In genomic region chr10:31171402-31172120, GRCh38 we compare ENCODE assay signal across 25 cellular contexts.
A peak's percentile ranks its signal among the peaks of the same experiment; 100 is the strongest.
DNase-seq lines count a peak whose midpoint lies in the region; ATAC-seq and TF ChIP-seq lines count a peak whose summit lies in the region.
"Had no signal": no experiment of that assay in that cellular context is flagged by ENCODE, and none has a peak within 500 bp of the region (broad histone marks: within the 10 kb centered on the region; RNA-seq: fewer than 3 reads in every experiment).

No MANE protein-coding gene starts in this region.

- no peak for ATAC-seq in omental fat pad (ENCODE audit: low FRiP score)
- ATAC-seq: left lobe of liver; psoas muscle; stimulated activated naive CD8-positive, alpha-beta T cell treated with anti-CD3 and anti-CD28 coated beads, Interleukin-15, Interleukin-2, amounts not matched to agents 100 U/mL and 50 U/mL, for 24 hours had no signal

- TF ChIP-seq CTCF in AG09319 (IDR thresholded peaks at IDR 0.05; ENCODE audit: low read depth, low read length) (no peak), fibroblast of mammary gland (conservative IDR thresholded peaks at IDR 0.05; ENCODE audit: control insufficient read depth, insufficient read depth, low read depth, low read length) (no peak), omental fat pad (IDR thresholded peaks at IDR 0.05) (no peak)

- no peak overlapping the region for H3K4me3 ChIP-seq in fibroblast of mammary gland (ENCODE audit: control insufficient read depth, low read depth, low read length)
- H3K4me3 ChIP-seq: heart right ventricle, Peyer's patch, psoas muscle, tibial artery had no signal

- peak; percentile 49 for DNase-seq in AG09319 (ENCODE audit: extremely low read depth, low read depth)
- DNase-seq in GM03348 (ENCODE audit: low spot score): peak; percentile 55
- peak; percentile 98 for DNase-seq in RPMI7951 (ENCODE audit: low read depth)
- peak; percentile 95 for DNase-seq in fibroblast of mammary gland (ENCODE audit: low read depth)
- DNase-seq in amygdala (lab: John Stamatoyannopoulos, UW): no peak
- DNase-seq in stimulated activated CD4-positive, alpha-beta T cell treated with anti-CD3 and anti-CD28 coated beads, Interleukin-15, amount 100 ng/mL, for 24 hours: no peak
- no peak for DNase-seq in omental fat pad (ENCODE audit: low spot score)
- no peak for DNase-seq in SIG-M5 treated with dmso at 0.1 percent for 504 hours (lab: John Stamatoyannopoulos, UW; ENCODE audit: unreplicated experiment)
- DNase-seq: activated B cell treated with CpG ODN at 0.5 μM for 24 hours; activated CD4-positive, alpha-beta memory T cell treated with anti-CD3 and anti-CD28 coated beads, Interleukin-2, amount 10 ng/mL, durations not matched to agents 7 days and 5 days; activated naive CD4-positive, alpha-beta T cell; activated T-cell treated with anti-CD3 and anti-CD28 coated beads for 4 hours; erythroblast; NCI-H187; NCI-H226; NK-92 treated with Interleukin-12 subunit alpha and Interleukin-12 subunit beta, amount 100 ng/mL, for 24 hours; Peyer's patch; psoas muscle; small intestine; stimulated activated CD4-positive, alpha-beta T cell treated with anti-CD3 and anti-CD28 coated beads, Interleukin-2, amount 100 ng/mL, for 48 hours; stimulated activated naive CD8-positive, alpha-beta T cell treated with anti-CD3 and anti-CD28 coated beads, Interleukin-15, Interleukin-2, amounts not matched to agents 100 U/mL and 50 U/mL, for 24 hours; T-helper 9 cell; tibial artery had no signal

Comparison
In these comparisons a context has a peak if more than half of its experiments do, and no peak if none do; other contexts are left out.
1. DNase-seq: peak in AG09319 (single experiment), GM03348 (single experiment), RPMI7951 (single experiment) and fibroblast of mammary gland (single experiment); none in amygdala (0 of 56), stimulated activated CD4-positive, alpha-beta T cell treated with anti-CD3 and anti-CD28 coated beads, Interleukin-15, amount 100 ng/mL, for 24 hours (single experiment), omental fat pad (single experiment) and SIG-M5 treated with dmso at 0.1 percent for 504 hours (single experiment).